1 cellular context compared by ENCODE assay signal in genomic region chr19:49817964-49818690, GRCh38.
TF ChIP-seq lines count a peak whose summit lies in the region.

MED25 (plus strand) TSS chr19:49818289; CDS start chr19:49818342, 53 bp downstream.

TF ChIP-seq in HepG2, 621 proteins besides CTCF, POLR2A, EP300 and RAD21 (continued from another document and continues in another):
- TF ChIP-seq TCF12 (IDR thresholded peaks at IDR 0.05) (no peak), TCF12 (CRISPR knock-in tag; IDR thresholded peaks at IDR 0.05) (0 out of 2 replicates have a peak, but pooled peaks have one; percentile 7), RXRB (CRISPR knock-in tag; IDR thresholded peaks at IDR 0.05; ENCODE audit: borderline replicate concordance) (no peak), XRCC5 (optimal IDR thresholded peaks at IDR 0.05; ENCODE audit: low read length) (no peak), ZNF138 (CRISPR knock-in tag; IDR thresholded peaks at IDR 0.05; ENCODE audit: low read depth) (no peak), RBAK (CRISPR knock-in tag; IDR thresholded peaks at IDR 0.05) (no peak), E2F2 (CRISPR knock-in tag; IDR thresholded peaks at IDR 0.05; ENCODE audit: borderline replicate concordance) (no peak), AHDC1 (CRISPR knock-in tag; IDR thresholded peaks at IDR 0.05; ENCODE audit: borderline replicate concordance) (no peak), THAP8 (CRISPR knock-in tag; IDR thresholded peaks at IDR 0.05; ENCODE audit: borderline replicate concordance) (no peak), ZBTB8A (CRISPR knock-in tag; IDR thresholded peaks at IDR 0.05; ENCODE audit: borderline replicate concordance, low read depth) (no peak), MAZ (IDR thresholded peaks at IDR 0.05; ENCODE audit: borderline replicate concordance, low read depth, low read length) (no peak), MAZ (CRISPR knock-in tag; IDR thresholded peaks at IDR 0.05; ENCODE audit: low read depth) (peak; percentile 67; the same call in 1 of the 2 replicates), HOXA5 (CRISPR knock-in tag; IDR thresholded peaks at IDR 0.05) (0 out of 2 replicates have a peak, but pooled peaks have one; percentile 55), ZNF724P (CRISPR knock-in tag; IDR thresholded peaks at IDR 0.05; ENCODE audit: borderline replicate concordance) (no peak), MXD1 (CRISPR knock-in tag; IDR thresholded peaks at IDR 0.05) (no peak), ZNF704 (CRISPR knock-in tag; IDR thresholded peaks at IDR 0.05; ENCODE audit: borderline replicate concordance) (peak; percentile 74; the same call in 1 of the 2 replicates), ZNF205 (CRISPR knock-in tag; IDR thresholded peaks at IDR 0.05) (no peak), NFAT5 (CRISPR knock-in tag; IDR thresholded peaks at IDR 0.05) (0 out of 2 replicates have a peak, but pooled peaks have one; percentile 47), CENPX (CRISPR knock-in tag; IDR thresholded peaks at IDR 0.05) (no peak), BCL3 (CRISPR knock-in tag; IDR thresholded peaks at IDR 0.05) (no peak; the same call in 1 of the 2 replicates), ZSCAN21 (CRISPR knock-in tag; IDR thresholded peaks at IDR 0.05; ENCODE audit: borderline replicate concordance) (peak; percentile 40; the same call in 1 of the 2 replicates), ELK4 (CRISPR knock-in tag; IDR thresholded peaks at IDR 0.05; ENCODE audit: borderline replicate concordance) (no peak), ZFY (CRISPR knock-in tag; IDR thresholded peaks at IDR 0.05) (peak; percentile 84), NFRKB (IDR thresholded peaks at IDR 0.05) (no peak), ARID4A (CRISPR knock-in tag; IDR thresholded peaks at IDR 0.05; ENCODE audit: borderline replicate concordance) (peak; percentile 55), ZFX (CRISPR knock-in tag; IDR thresholded peaks at IDR 0.05; ENCODE audit: low read depth) (peak; percentile 82), ATF4 (CRISPR knock-in tag; IDR thresholded peaks at IDR 0.05) (no peak)
